Comparison of ENCODE assay signal across 15 cellular contexts in genomic region chr1:212473729-212474128, GRCh38. TPM values are rescaled to one million over a fixed set of nuclear protein-coding genes. Genes with fewer than 3 reads are reported as not detected.
A peak's percentile ranks its signal among the peaks of the same experiment; 100 is the strongest.
DNase-seq lines count a peak whose midpoint lies in the region; ATAC-seq and TF ChIP-seq lines count a peak whose summit lies in the region.
"Had no signal": no experiment of that assay in that cellular context is flagged by ENCODE, and none has a peak within 500 bp of the region (broad histone marks: within the 10 kb centered on the region; RNA-seq: fewer than 3 reads in every experiment).

No MANE protein-coding gene starts in this region.

- no peak overlapping the region for H4K5ac ChIP-seq in IMR-90 (ENCODE audit: low read depth, low read length)

- no peaks in the 10 kb centered on the region for H3K9me3 Mint-ChIP-seq in activated naive CD4-positive, alpha-beta T cell treated with anti-CD3 and anti-CD28 coated beads, Interleukin-2, amount 50 U/mL, for 72 hours
- H3K9me3 Mint-ChIP-seq: CD14-positive monocyte; CD8-positive, alpha-beta T cell had no signal

- peaks cover 4% of the 10 kb centered on the region; the same call in 1 of the 2 replicates for H3K27me3 ChIP-seq in IMR-90 (ENCODE audit: control insufficient read depth, insufficient read depth, low read length)

- H3K36me3 Mint-ChIP-seq in activated naive CD4-positive, alpha-beta T cell treated with anti-CD3 and anti-CD28 coated beads, Interleukin-2, amount 50 U/mL, for 72 hours, result no peaks in the 10 kb centered on the region
- H3K36me3 Mint-ChIP-seq: CD14-positive monocyte; CD8-positive, alpha-beta T cell had no signal

- H3K4me1 ChIP-seq in IMR-90 (ENCODE audit: control insufficient read depth, insufficient read depth, low read length), result 0 out of 2 replicates have a peak, but pooled peaks cover 1% of the 10 kb centered on the region
- H3K4me1 ChIP-seq: Caco-2 had no signal

- H3K79me1 ChIP-seq in IMR-90 (ENCODE audit: low read depth in 1 of 2, low read length in 2 of 2), result no peaks in the 10 kb centered on the region

- peak overlapping the region; percentile 47 for H2AK9ac ChIP-seq in IMR-90 (replicated peaks; ENCODE audit: low read depth, low read length, poor library complexity)

- BruUV-seq in IMR-90 (replicated peaks; lab: Mats Ljungman, UMichigan), result no TSS peak

- intact Hi-C loops in IMR-90 (cut with micrococcal nuclease), result loop anchor here (10.0 kb wide), 1 partner anchor 281 kb away; no protein-coding TSS in a partner anchor

- H4K91ac ChIP-seq in IMR-90 (ENCODE audit: insufficient read depth, low read depth, low read length), result no peak overlapping the region

- H3K9ac ChIP-seq in IMR-90 (ENCODE audit: low read depth, low read length), result no peak overlapping the region

- in situ Hi-C loops in IMR-90 (cut with MboI; ENCODE audit: low sequenced_read_pairs), result no loop called here

- no peak overlapping the region for H2AFZ ChIP-seq in IMR-90 (replicated peaks; ENCODE audit: low read length, poor library complexity)
- H2AFZ ChIP-seq: GM23338 had no signal

- no peak for TF ChIP-seq RAD21 in IMR-90 (IDR thresholded peaks at IDR 0.05; ENCODE audit: low read length)

- POLR2A ChIA-PET in IMR-90 (lab: Charles Lee; ENCODE audit: unreplicated experiment), result no interaction called here

- no peaks in the 10 kb centered on the region for H3K9me3 ChIP-seq in IMR-90 (ENCODE audit: control insufficient read depth, insufficient read depth, low read length)
- H3K9me3 ChIP-seq: A549, Caco-2 had no signal

- no peak overlapping the region for H3K14ac ChIP-seq in IMR-90 (replicated peaks; ENCODE audit: low read depth, low read length)

- no peak overlapping the region for H3K18ac ChIP-seq in IMR-90 (ENCODE audit: low read depth, low read length)

- H3K56ac ChIP-seq in IMR-90 (ENCODE audit: extremely low read depth, insufficient read depth, low read length), result no peak overlapping the region

- no peak for TF ChIP-seq POLR2A in IMR-90 (IDR thresholded peaks at IDR 0.05; ENCODE audit: low read depth, low read length)

- no peak overlapping the region for H3K4me3 ChIP-seq in IMR-90 (ENCODE audit: insufficient read depth, low read depth, low read length)
- H3K4me3 ChIP-seq: A549, GM12878, GM23338 had no signal

- dilution Hi-C loops in IMR-90 (cut with HindIII; ENCODE audit: low sequenced_read_pairs, unreplicated experiment), result no loop called here

- WGBS in IMR-90 (ENCODE audit: extremely low coverage in 2 of 2, insufficient read length in 1 of 2), 2 experiments, result 94% methylated on average over 3 of the region's 9 CpGs; no CpG with 5 or more reads in 1 of the 2 experiments

- H2BK5ac ChIP-seq in IMR-90 (ENCODE audit: low read depth, low read length, poor library complexity, severe bottlenecking), result no peak overlapping the region

- H2BK15ac ChIP-seq in IMR-90 (ENCODE audit: low read depth, low read length), result no peak overlapping the region

- H3K36me3 ChIP-seq in IMR-90 (ENCODE audit: control insufficient read depth, insufficient read depth, low read length), result no peaks in the 10 kb centered on the region

- H4K20me1 ChIP-seq in IMR-90 (ENCODE audit: insufficient read depth, low read length), result no peaks in the 10 kb centered on the region

- ATAC-seq in IMR-90 (ENCODE audit: low read depth), result no peak
- no peak for ATAC-seq in GM21526 (IDR thresholded peaks at IDR 0.05; ENCODE audit: low FRiP score, unreplicated experiment)
- no peak for ATAC-seq in HG02623 (IDR thresholded peaks at IDR 0.05; ENCODE audit: unreplicated experiment)
- no peak for ATAC-seq in activated naive CD4-positive, alpha-beta T cell treated with anti-CD3 and anti-CD28 coated beads, Interleukin-2, amount 50 U/mL, for 72 hours
- ATAC-seq: A549; CD8-positive, alpha-beta T cell; GM12878; GM23338 had no signal

- H3K23ac ChIP-seq in IMR-90 (ENCODE audit: low read depth, low read length), result no peak overlapping the region

- CTCF ChIA-PET in IMR-90 (lab: Yijun Ruan, JAX), result no interaction called here

- no peak for DNase-seq in IMR-90
- DNase-seq in NCI-H2196 treated with DMSO at 0.1 percent for 48 hours (lab: John Stamatoyannopoulos, UW; ENCODE audit: unreplicated experiment), result peak; percentile 22
- peak; percentile 62 for DNase-seq in myocyte (ENCODE audit: low read depth)
- DNase-seq in NCI-H187 (lab: John Stamatoyannopoulos, UW), result no peak
- no peak for DNase-seq in activated naive CD4-positive, alpha-beta T cell treated with anti-CD3 and anti-CD28 coated beads, Interleukin-2, amount 50 U/mL, for 72 hours (ENCODE audit: low spot score in 2 of 2)
- DNase-seq: Caco-2; CD8-positive, alpha-beta T cell; DMS79; H7 had no signal

- H2BK20ac ChIP-seq in IMR-90 (ENCODE audit: low read depth, low read length), result no peak overlapping the region

- H3K27ac ChIP-seq in IMR-90 (ENCODE audit: insufficient read depth, low read length), result no peak overlapping the region
- H3K27ac ChIP-seq: A549 had no signal

- peaks cover 2% of the 10 kb centered on the region; the same call in 1 of the 2 replicates for H3K9me1 ChIP-seq in IMR-90 (ENCODE audit: insufficient read depth, low read length)

- peak overlapping the region in 1 of 2 donors; percentile 22 for H3K27ac Mint-ChIP-seq in activated naive CD4-positive, alpha-beta T cell treated with anti-CD3 and anti-CD28 coated beads, Interleukin-2, amount 50 U/mL, for 72 hours
- H3K27ac Mint-ChIP-seq: CD8-positive, alpha-beta T cell had no signal

- no peak overlapping the region for H2AK5ac ChIP-seq in IMR-90 (ENCODE audit: low read depth, low read length)

- H3K4ac ChIP-seq in IMR-90 (ENCODE audit: low read depth, low read length), result no peak overlapping the region

- TF ChIP-seq CTCF in IMR-90 (conservative IDR thresholded peaks at IDR 0.05; ENCODE audit: low read depth, low read length), result no peak

- H3K4me2 ChIP-seq in IMR-90 (ENCODE audit: low read depth, low read length), result no peak overlapping the region
- H3K4me2 ChIP-seq: A549, GM23338 had no signal

- no peak overlapping the region for H2BK120ac ChIP-seq in IMR-90 (ENCODE audit: low read depth, low read length)

- no peak overlapping the region for H4K8ac ChIP-seq in IMR-90 (ENCODE audit: low read depth in 2 of 2, low read length in 2 of 2)

TF ChIP-seq in IMR-90, 13 proteins besides CTCF, POLR2A, EP300 and RAD21:
- no peak for TF ChIP-seq MXI1 (IDR thresholded peaks at IDR 0.05; ENCODE audit: borderline replicate concordance, low read depth, low read length)
- no peak for TF ChIP-seq BHLHE40 (IDR thresholded peaks at IDR 0.05; ENCODE audit: low read depth, low read length)
- TF ChIP-seq RFX5 (IDR thresholded peaks at IDR 0.05; ENCODE audit: low read depth, low read length), result no peak

RNA-seq across cellular contexts. Expression of gene NENF, which starts 41.0 kb away (rescaled TPM):
- total RNA-seq in IMR-90 (2012; rRNA removed) (15.0 and 16.0 TPM in 2 replicates), myocyte (56.2 and 58.7 TPM in 2 replicates)
- polyA plus RNA-seq in IMR-90 (2012; rRNA removed), result 40.4 and 50.6 TPM in 2 replicates
- 42.0 and 55.1 TPM in 2 replicates for polyA plus RNA-seq in IMR-90 (2012; cell fraction: cytosol; rRNA removed)
- polyA plus RNA-seq in IMR-90 (2012; cell fraction: nucleus; rRNA removed; ENCODE audit: low replicate concordance), result 11.2 and 13.0 TPM in 2 replicates
- polyA plus RNA-seq in myocyte (2012), result 71.2 TPM
- total RNA-seq in activated naive CD4-positive, alpha-beta T cell treated with anti-CD3 and anti-CD28 coated beads, Interleukin-2, amount 50 U/mL, for 72 hours, result 10 to 100 TPM; 34.9 to 35.7 TPM

RNA-seq across cellular contexts. Expression of gene PACC1, which starts 59.0 kb away (rescaled TPM):
- total RNA-seq in IMR-90 (2012; rRNA removed) (8.6 and 10.6 TPM in 2 replicates), myocyte (5.3 and 6.8 TPM in 2 replicates)
- 12.0 and 13.4 TPM in 2 replicates for polyA plus RNA-seq in IMR-90 (2012; rRNA removed)
- 5.5 and 7.8 TPM in 2 replicates for polyA plus RNA-seq in IMR-90 (2012; cell fraction: cytosol; rRNA removed)
- polyA plus RNA-seq in IMR-90 (2012; cell fraction: nucleus; rRNA removed; ENCODE audit: low replicate concordance), result 5.6 and 7.5 TPM in 2 replicates
- 10.1 TPM for polyA plus RNA-seq in myocyte (2012)
- 10 to 100 TPM; 10.1 to 16.9 TPM for total RNA-seq in activated naive CD4-positive, alpha-beta T cell treated with anti-CD3 and anti-CD28 coated beads, Interleukin-2, amount 50 U/mL, for 72 hours

Comparison
In these comparisons a context has a peak if more than half of its experiments do, and no peak if none do; other contexts are left out.
1. DNase-seq: peak in NCI-H2196 treated with DMSO at 0.1 percent for 48 hours (single experiment) and myocyte (single experiment); none in IMR-90 (single experiment), NCI-H187 (0 of 2) and activated naive CD4-positive, alpha-beta T cell treated with anti-CD3 and anti-CD28 coated beads, Interleukin-2, amount 50 U/mL, for 72 hours (0 of 2).